1 cellular context compared by ENCODE assay signal in the genomic region with DNA sequence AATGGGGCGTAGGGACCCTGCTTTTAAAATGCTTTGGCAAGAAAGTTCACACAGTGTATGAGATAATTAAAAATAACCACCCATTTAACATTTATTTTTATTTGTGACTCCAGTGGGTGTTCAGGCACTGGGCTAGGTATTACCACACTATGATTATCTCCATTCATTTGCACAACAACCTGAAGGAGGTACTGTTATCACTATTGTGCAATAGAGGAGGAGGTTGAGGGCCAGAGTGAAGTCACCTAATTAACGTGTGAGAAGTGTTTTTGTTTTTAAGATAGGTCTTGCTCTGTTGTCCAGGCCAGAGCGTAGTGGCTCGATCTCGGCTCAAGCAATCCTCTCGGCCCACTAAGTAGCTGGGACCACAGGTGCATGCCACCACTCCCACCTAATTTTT.
TF ChIP-seq lines count a peak whose summit lies in the region.

No MANE protein-coding gene starts in this region.

TF ChIP-seq in A549, 52 proteins besides CTCF, POLR2A, EP300 and RAD21:
- TF ChIP-seq, protein P1, sequence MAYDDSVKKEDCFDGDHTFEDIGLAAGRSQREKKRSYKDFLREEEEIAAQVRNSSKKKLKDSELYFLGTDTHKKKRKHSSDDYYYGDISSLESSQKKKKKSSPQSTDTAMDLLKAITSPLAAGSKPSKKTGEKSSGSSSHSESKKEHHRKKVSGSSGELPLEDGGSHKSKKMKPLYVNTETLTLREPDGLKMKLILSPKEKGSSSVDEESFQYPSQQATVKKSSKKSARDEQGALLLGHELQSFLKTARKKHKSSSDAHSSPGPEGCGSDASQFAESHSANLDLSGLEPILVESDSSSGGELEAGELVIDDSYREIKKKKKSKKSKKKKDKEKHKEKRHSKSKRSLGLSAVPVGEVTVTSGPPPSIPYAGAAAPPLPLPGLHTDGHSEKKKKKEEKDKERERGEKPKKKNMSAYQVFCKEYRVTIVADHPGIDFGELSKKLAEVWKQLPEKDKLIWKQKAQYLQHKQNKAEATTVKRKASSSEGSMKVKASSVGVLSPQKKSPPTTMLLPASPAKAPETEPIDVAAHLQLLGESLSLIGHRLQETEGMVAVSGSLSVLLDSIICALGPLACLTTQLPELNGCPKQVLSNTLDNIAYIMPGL (CRISPR knock-in tag; IDR thresholded peaks at IDR 0.05; ENCODE audit: borderline replicate concordance), result no peak
- TF ChIP-seq CEBPB (IDR thresholded peaks at IDR 0.05), result peak; percentile 42 to 67; a peak in 3 of 4 replicates
- no peak for TF ChIP-seq TFCP2L1 (CRISPR knock-in tag; IDR thresholded peaks at IDR 0.05)
- TF ChIP-seq ZC3H11A (IDR thresholded peaks at IDR 0.05), result no peak
TF ChIP-seq in A549: peak in this region for 1.
